ENCODE assay signal across 8 cellular contexts in the genomic region with DNA sequence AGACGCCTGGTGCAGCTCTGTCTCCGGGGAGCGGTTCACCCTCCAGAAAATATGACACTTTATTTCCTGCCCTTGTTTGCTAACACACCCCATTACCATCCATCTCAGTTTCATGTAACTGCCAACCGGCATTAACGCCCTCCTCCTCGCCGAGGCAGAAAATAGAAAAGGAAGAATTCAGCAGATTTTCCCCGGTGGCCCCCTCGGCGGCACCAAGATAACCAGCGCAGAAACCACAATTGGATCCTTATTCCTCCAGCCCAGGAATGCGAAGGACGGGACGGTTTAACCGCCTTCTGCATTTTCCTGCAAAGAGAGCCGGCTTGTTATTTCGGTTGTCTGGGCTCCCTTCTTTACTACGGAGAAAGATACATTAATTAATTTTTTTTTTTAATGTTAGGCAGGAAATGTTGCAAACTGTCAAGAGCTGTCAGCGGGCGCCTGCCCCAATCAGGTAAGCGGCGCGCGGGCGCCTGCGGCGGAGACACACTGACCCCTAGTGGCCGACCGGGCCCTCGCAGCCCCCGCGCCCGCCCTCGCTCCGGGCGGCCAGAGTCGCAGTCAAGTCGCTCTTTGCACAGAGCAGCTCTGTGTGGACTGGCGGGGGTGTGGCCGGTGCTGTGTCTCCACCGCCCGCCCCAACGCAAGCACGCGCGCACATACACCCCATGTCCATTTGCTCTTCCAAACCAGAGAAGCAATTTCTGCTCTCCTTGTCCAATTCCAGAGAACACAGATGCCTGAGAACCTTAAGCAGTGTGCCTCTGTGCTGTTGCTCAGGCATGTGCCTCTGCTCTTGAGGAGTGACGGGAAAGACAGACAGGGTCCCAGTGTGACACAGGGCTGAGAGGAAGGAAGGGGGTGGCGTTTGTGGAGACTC. TPM values are rescaled to one million over a fixed set of nuclear protein-coding genes. Genes with fewer than 3 reads are reported as not detected.
DNase-seq lines count a peak whose midpoint lies in the region; ATAC-seq lines count a peak whose summit lies in the region.

No MANE protein-coding gene starts in this region.

- peaks cover 6% of the 10 kb centered on the region for H3K27me3 ChIP-seq in CD8-positive, alpha-beta memory T cell (ENCODE audit: insufficient read depth, low read length, poor library complexity, severe bottlenecking)

- H3K4me1 Mint-ChIP-seq in CD8-positive, alpha-beta memory T cell: peaks cover 14 to 20% (median 16%) of the 10 kb centered on the region in 3 donors

- DNase-seq in CD8-positive, alpha-beta memory T cell: peak; percentile 72 to 86 (median 78)
- peak; percentile 68 for DNase-seq in NCI-H774 (lab: John Stamatoyannopoulos, UW)
- DNase-seq in activated CD8-positive, alpha-beta memory T cell treated with anti-CD3 and anti-CD28 coated beads for 1 hour (ENCODE audit: extremely low read depth in 1 of 2, low read depth in 1 of 2): peak; percentile 57 to 81
- DNase-seq in effector CD8-positive, alpha-beta T cell (lab: John Stamatoyannopoulos, UW): peak; percentile 71
- DNase-seq in stimulated activated CD8-positive, alpha-beta memory T cell treated with anti-CD3 and anti-CD28 coated beads, Interleukin-15, amount 100 ng/mL, for 4 hours (ENCODE audit: low read depth in 2 of 2): peak; percentile 56 to 67

- no peaks in the 10 kb centered on the region for H3K36me3 ChIP-seq in CD8-positive, alpha-beta memory T cell (ENCODE audit: insufficient read depth, low read length)
- no peaks in the 10 kb centered on the region for H3K36me3 ChIP-seq in mesodermal cell (ENCODE audit: control insufficient read depth, insufficient read depth, low read length)

- no peaks in the 10 kb centered on the region for H3K9me3 Mint-ChIP-seq in CD8-positive, alpha-beta memory T cell

- peak; percentile 96 for ATAC-seq in GM19455 (IDR thresholded peaks at IDR 0.05; ENCODE audit: unreplicated experiment)
- peak; percentile 92 for ATAC-seq in HG03565 (IDR thresholded peaks at IDR 0.05; ENCODE audit: unreplicated experiment)

- peak overlapping the region; percentile 81 to 96 (median 92) for H3K4me3 Mint-ChIP-seq in CD8-positive, alpha-beta memory T cell

- H3K4me3 ChIP-seq in CD8-positive, alpha-beta memory T cell (ENCODE audit: low read length): peak overlapping the region; percentile 78
- H3K4me3 ChIP-seq in mesodermal cell (ENCODE audit: extremely low read depth, insufficient read depth, low read length, poor library complexity, severe bottlenecking): peak overlapping the region; percentile 25

- peaks cover 15% of the 10 kb centered on the region for H3K4me1 ChIP-seq in CD8-positive, alpha-beta memory T cell (ENCODE audit: insufficient read depth, low read length)
- H3K4me1 ChIP-seq in mesodermal cell (ENCODE audit: control insufficient read depth, insufficient read depth, low read length, poor library complexity, severe bottlenecking): peaks cover 23% of the 10 kb centered on the region

- H3K36me3 Mint-ChIP-seq in CD8-positive, alpha-beta memory T cell: no peaks in the 10 kb centered on the region

- no peaks in the 10 kb centered on the region for H3K9me3 ChIP-seq in CD8-positive, alpha-beta memory T cell (ENCODE audit: low read length)
- H3K9me3 ChIP-seq in mesodermal cell (ENCODE audit: control insufficient read depth, low read length): no peaks in the 10 kb centered on the region

- no peak overlapping the region for H3K27ac ChIP-seq in CD8-positive, alpha-beta memory T cell (ENCODE audit: low read depth, low read length)
- peak overlapping the region; percentile 49 for H3K27ac ChIP-seq in mesodermal cell (ENCODE audit: low read depth, low read length, severe bottlenecking)

- POLR2A ChIA-PET in CD8-positive, alpha-beta memory T cell (lab: Charles Lee): no interaction called here

- peak overlapping the region; percentile 74 to 98 (median 92) for H3K27ac Mint-ChIP-seq in CD8-positive, alpha-beta memory T cell

- CTCF ChIA-PET in CD8-positive, alpha-beta memory T cell (lab: Charles Lee): interaction anchor here (0.7 to 3.7 kb wide), 27 partner anchors 9 to 1254 kb away, joined by 3 to 40 read pairs (median 4); partner anchors contain the start of genes DGKE and NOG

- WGBS in mesodermal cell (ENCODE audit: insufficient coverage in 2 of 2), 2 experiments: 9 to 14% methylated on average over 23 to 30 of the region's 48 CpGs

- H3K27me3 Mint-ChIP-seq in CD8-positive, alpha-beta memory T cell: peaks cover 3 to 5% of the 10 kb centered on the region in 2 donors

RNA-seq across cellular contexts. Expression of gene C17orf67, which starts 53.6 kb away (rescaled TPM):
- 1 to 10 TPM; 3.2 to 4.6 TPM for total RNA-seq in CD8-positive, alpha-beta memory T cell
- 2.5 TPM for polyA plus RNA-seq in CD8-positive, alpha-beta memory T cell
- 2.3 TPM for polyA plus RNA-seq in mesodermal cell (2013, experiment 1 of 2)
- 1.8 TPM for polyA plus RNA-seq in mesodermal cell (2013, experiment 2 of 2)

RNA-seq across cellular contexts. Expression of gene DGKE, which starts 53.8 kb away (rescaled TPM):
- total RNA-seq in CD8-positive, alpha-beta memory T cell: 10 to 100 TPM; 26.7 to 30.5 TPM
- polyA plus RNA-seq in CD8-positive, alpha-beta memory T cell: 4.9 TPM
- polyA plus RNA-seq in mesodermal cell (2013, experiment 1 of 2): 4.6 TPM
- polyA plus RNA-seq in mesodermal cell (2013, experiment 2 of 2): 4.0 TPM
